In genomic region chr12:51189790-51190355, GRCh38 we compare ENCODE assay signal across 1 cellular context.
TF ChIP-seq lines count a peak whose summit lies in the region.

No MANE protein-coding gene starts in this region.

TF ChIP-seq in HepG2, 621 proteins besides CTCF, POLR2A, EP300 and RAD21:
- peak; percentile 59; the same call in 1 of the 2 replicates for TF ChIP-seq ATF7 (IDR thresholded peaks at IDR 0.05)
- no peak for TF ChIP-seq ATF7 (CRISPR knock-in tag; IDR thresholded peaks at IDR 0.05)
- TF ChIP-seq THAP11 (CRISPR knock-in tag; IDR thresholded peaks at IDR 0.05) = no peak
- TF ChIP-seq CREB1 (IDR thresholded peaks at IDR 0.05) = peak; percentile 91
- no peak for TF ChIP-seq CREB1 (CRISPR knock-in tag; IDR thresholded peaks at IDR 0.05)
- TF ChIP-seq KLF15 (CRISPR knock-in tag; IDR thresholded peaks at IDR 0.05; ENCODE audit: borderline replicate concordance) = no peak
